ENCODE assay signal across 25 cellular contexts in the genomic region with DNA sequence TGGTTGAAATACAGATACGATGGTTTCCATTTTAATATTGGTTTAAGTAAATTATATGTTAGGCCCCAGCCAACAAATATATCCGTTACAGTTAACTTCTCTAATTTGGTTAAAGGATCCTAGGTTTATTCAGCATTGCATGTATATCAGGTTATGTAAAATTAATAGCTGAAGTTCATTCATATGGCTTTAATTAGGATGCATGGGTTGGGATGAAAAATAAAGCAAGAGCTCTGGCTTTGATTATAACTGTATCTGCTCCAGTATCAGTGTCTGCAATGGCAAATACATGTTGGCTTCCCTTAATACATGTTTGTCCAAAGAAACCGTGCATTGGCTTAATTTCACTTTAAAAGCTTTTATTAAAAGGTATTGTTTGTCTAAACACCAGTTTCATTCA.
"Had no signal": no experiment of that assay in that cellular context is flagged by ENCODE, and none has a peak within 500 bp of the region (broad histone marks: within the 10 kb centered on the region; RNA-seq: fewer than 3 reads in every experiment).

No MANE protein-coding gene starts in this region.

- H3K27me3 ChIP-seq: adrenal gland, body of pancreas, breast epithelium, Peyer's patch, SJSA1 had no signal

- H3K27ac ChIP-seq: adrenal gland, body of pancreas, breast epithelium, Peyer's patch, SJSA1 had no signal

- H3K36me3 ChIP-seq: adrenal gland, breast epithelium, Peyer's patch, SJSA1 had no signal

- H3K4me1 ChIP-seq: adrenal gland, body of pancreas, breast epithelium, Peyer's patch, SJSA1 had no signal

- DNase-seq: activated CD4-positive, alpha-beta T cell treated with anti-CD3 and anti-CD28 coated beads, Interleukin-2, amount 10 ng/mL, durations not matched to agents 24 days and 14 days; activated CD4-positive, alpha-beta T cell treated with anti-CD3 and anti-CD28 coated beads, Interleukin-2, amount 50 U/mL, for 4 hours; activated CD8-positive, alpha-beta T cell treated with anti-CD3 and anti-CD28 coated beads for 36 hours; activated gamma-delta T cell; activated naive CD4-positive, alpha-beta T cell treated with Interleukin-2 at 50 U/mL for 16 hours; activated naive CD8-positive, alpha-beta T cell treated with anti-CD3 and anti-CD28 coated beads, Interleukin-2, amount 10 ng/mL, durations not matched to agents 7 days and 5 days; activated T-cell treated with anti-CD3 and anti-CD28 coated beads, Interleukin-2, amount 50 U/mL, for 24 hours; adrenal gland; body of pancreas; NCI-H1092 treated with DMSO at 0.1 percent for 48 hours; NCI-H146; NCI-H187; NCI-H2029 treated with DMSO at 0.1 percent for 48 hours; NCI-H2107; NCI-H2171; NCI-H446; NCI-H510A treated with DMSO at 0.1 percent for 48 hours; NCI-H774; PC-3; Peyer's patch; RPMI8226; SHP77 treated with DMSO at 0.1 percent for 48 hours had no signal

- H3K9me3 ChIP-seq: adrenal gland, body of pancreas, breast epithelium, Peyer's patch, SJSA1 had no signal

- ATAC-seq: activated CD8-positive, alpha-beta T cell treated with anti-CD3 and anti-CD28 coated beads for 36 hours; body of pancreas; K562; PC-3 had no signal

- H3K4me3 ChIP-seq: adrenal gland, body of pancreas, breast epithelium, K562, Peyer's patch, SJSA1 had no signal
